Comparison of ENCODE assay signal across 16 cellular contexts in genomic region chr7:33310546-33310945, GRCh38.
A peak's percentile ranks its signal among the peaks of the same experiment; 100 is the strongest.
DNase-seq lines count a peak whose midpoint lies in the region; ATAC-seq and TF ChIP-seq lines count a peak whose summit lies in the region.
"Had no signal": no experiment of that assay in that cellular context is flagged by ENCODE, and none has a peak within 500 bp of the region (broad histone marks: within the 10 kb centered on the region; RNA-seq: fewer than 3 reads in every experiment).

No MANE protein-coding gene starts in this region.

- H3K36me3 ChIP-seq in mammary epithelial cell (ENCODE audit: insufficient read depth, low read length) (no peaks in the 10 kb centered on the region), PC-9 (ENCODE audit: low read depth) (no peaks in the 10 kb centered on the region), neural progenitor cell (peaks cover under 1% of the 10 kb centered on the region)
- H3K36me3 ChIP-seq: BLaER1 treated with 17β-estradiol and CSF1 and Interleukin-3, amounts not matched to agents 10 nM and 100 nM; HAP-1 had no signal

- H3K4me1 ChIP-seq in mammary epithelial cell (ENCODE audit: insufficient read depth, low read length) (no peaks in the 10 kb centered on the region), PC-9 (replicated peaks; ENCODE audit: insufficient read depth) (0 out of 2 replicates have a peak, but pooled peaks cover 5% of the 10 kb centered on the region), neural progenitor cell (no peaks in the 10 kb centered on the region)
- H3K4me1 ChIP-seq: BLaER1 treated with 17β-estradiol and CSF1 and Interleukin-3, amounts not matched to agents 10 nM and 100 nM; HAP-1 had no signal

- in situ Hi-C loops in T47D (cut with HindIII; ENCODE audit: low pct_unique_long_range_greater_than_20kb, low sequenced_read_pairs) (no loop called here), mammary epithelial cell (cut with MboI; ENCODE audit: low sequenced_read_pairs in 2 of 2) (no loop called here)

- no peak for ATAC-seq in GM21723 (IDR thresholded peaks at IDR 0.05; ENCODE audit: unreplicated experiment)
- ATAC-seq: GM12878, HepG2 had no signal

- no peaks in the 10 kb centered on the region for H3K4me1 Mint-ChIP-seq in neural progenitor cell
- H3K4me1 Mint-ChIP-seq: CD4-positive, CD25-positive, alpha-beta regulatory T cell had no signal

- H3K79me2 ChIP-seq in mammary epithelial cell (ENCODE audit: insufficient read depth, low read length), result no peaks in the 10 kb centered on the region
- H3K79me2 ChIP-seq in PC-9 (ENCODE audit: low read depth), result no peaks in the 10 kb centered on the region
- H3K79me2 ChIP-seq in neural progenitor cell (ENCODE audit: low read depth), result no peaks in the 10 kb centered on the region

- no peak for TF ChIP-seq CTCF in mammary epithelial cell (conservative IDR thresholded peaks at IDR 0.05 in 1 of 2, IDR thresholded peaks at IDR 0.05 in 1 of 2; ENCODE audit: extremely low read depth in 1 of 2, insufficient read depth in 1 of 2, low read depth in 1 of 2, low read length in 2 of 2)
- TF ChIP-seq CTCF in PC-9 (conservative IDR thresholded peaks at IDR 0.05), result no peak
- no peak for TF ChIP-seq CTCF in epithelial cell of esophagus (IDR thresholded peaks at IDR 0.05; ENCODE audit: insufficient read depth, low read depth, low read length, missing control alignments)
- TF ChIP-seq CTCF in neural progenitor cell (IDR thresholded peaks at IDR 0.05), result no peak

- H3K9ac ChIP-seq in mammary epithelial cell (ENCODE audit: insufficient read depth, low read length) (no peak overlapping the region), neural progenitor cell (no peak overlapping the region)
- H3K9ac ChIP-seq: BLaER1 treated with 17β-estradiol and CSF1 and Interleukin-3, amounts not matched to agents 10 nM and 100 nM had no signal

- H3F3A ChIP-seq in PC-9 (ENCODE audit: insufficient read depth, low read depth) (no peaks in the 10 kb centered on the region), neural progenitor cell (ENCODE audit: low read depth) (no peaks in the 10 kb centered on the region)

- BruUV-seq in mammary epithelial cell (replicated peaks; lab: Mats Ljungman, UMichigan) (no TSS peak), PC-9 (replicated peaks; lab: Mats Ljungman, UMichigan) (no TSS peak)

- H3K27me3 ChIP-seq in mammary epithelial cell (ENCODE audit: insufficient read depth, low read length) (no peaks in the 10 kb centered on the region), PC-9 (ENCODE audit: insufficient read depth, low read depth) (no peaks in the 10 kb centered on the region), neural progenitor cell (no peaks in the 10 kb centered on the region)
- H3K27me3 ChIP-seq: BLaER1 treated with 17β-estradiol and CSF1 and Interleukin-3, amounts not matched to agents 10 nM and 100 nM had no signal

- H2AFZ ChIP-seq in mammary epithelial cell (ENCODE audit: low read depth, low read length) (no peak overlapping the region), PC-9 (no peak overlapping the region), neural progenitor cell (replicated peaks) (no peak overlapping the region)

- H3K4me3 Mint-ChIP-seq in neural progenitor cell, result no peak overlapping the region
- H3K4me3 Mint-ChIP-seq: CD4-positive, CD25-positive, alpha-beta regulatory T cell had no signal

- POLR2A ChIA-PET in PC-9 (lab: Charles Lee; ENCODE audit: unreplicated experiment), result no interaction called here

- dilution Hi-C loops in mammary epithelial cell (cut with HindIII; ENCODE audit: low sequenced_read_pairs), result no loop called here

- H4K20me1 ChIP-seq in mammary epithelial cell (ENCODE audit: insufficient read depth, low read length) (no peaks in the 10 kb centered on the region), PC-9 (ENCODE audit: insufficient read depth) (no peaks in the 10 kb centered on the region), neural progenitor cell (ENCODE audit: low read depth) (no peaks in the 10 kb centered on the region)
- H4K20me1 ChIP-seq: BLaER1 treated with 17β-estradiol and CSF1 and Interleukin-3, amounts not matched to agents 10 nM and 100 nM had no signal

- no peaks in the 10 kb centered on the region for H3K9me2 ChIP-seq in PC-9 (ENCODE audit: insufficient read depth)

- intact Hi-C loops in mammary epithelial cell (cut with micrococcal nuclease), result no loop called here
- intact Hi-C loops in PC-9 (cut with micrococcal nuclease; ENCODE audit: unreplicated experiment), result no loop called here

- H3K27ac ChIP-seq in mammary epithelial cell (ENCODE audit: insufficient read depth, low read depth, low read length) (no peak overlapping the region), PC-9 (no peak overlapping the region), neural progenitor cell (no peak overlapping the region)
- H3K27ac ChIP-seq: BLaER1 treated with 17β-estradiol and CSF1 and Interleukin-3, amounts not matched to agents 10 nM and 100 nM had no signal

- no peaks in the 10 kb centered on the region for H3K27me3 Mint-ChIP-seq in neural progenitor cell (ENCODE audit: insufficient read depth, low read depth)
- H3K27me3 Mint-ChIP-seq: CD4-positive, CD25-positive, alpha-beta regulatory T cell had no signal

- H3K4me2 ChIP-seq in mammary epithelial cell (ENCODE audit: insufficient read depth, low read depth, low read length) (no peak overlapping the region), PC-9 (0 out of 2 replicates have a peak overlapping the region, but pooled peaks have one; percentile 5), neural progenitor cell (no peak overlapping the region)
- H3K4me2 ChIP-seq: BLaER1 treated with 17β-estradiol and CSF1 and Interleukin-3, amounts not matched to agents 10 nM and 100 nM had no signal

- H3K9me3 Mint-ChIP-seq in neural progenitor cell, result no peaks in the 10 kb centered on the region

- H3K27ac Mint-ChIP-seq in neural progenitor cell, result no peak overlapping the region
- H3K27ac Mint-ChIP-seq: CD4-positive, CD25-positive, alpha-beta regulatory T cell had no signal

- DNase-seq in T47D (ENCODE audit: low read depth in 1 of 2, low spot score in 1 of 2), result peak; percentile 41 to 92
- DNase-seq in mammary epithelial cell, result no peak
- DNase-seq in PC-9, result peak in 1 of 2 experiments; percentile 44
- DNase-seq in epithelial cell of esophagus (ENCODE audit: low read depth), result peak; percentile 1
- DNase-seq in renal cortical epithelial cell (ENCODE audit: low read depth), result peak; percentile 73
- no peak for DNase-seq in NCI-H2171 (lab: John Stamatoyannopoulos, UW)
- no peak for DNase-seq in neural progenitor cell (ENCODE audit: low spot score)
- DNase-seq: ACHN; CD4-positive, CD25-positive, alpha-beta regulatory T cell; DMS79; GOT3 had no signal

- CTCF ChIA-PET in mammary epithelial cell (lab: Charles Lee; ENCODE audit: low non-redundant PET) (no interaction called here), PC-9 (lab: Charles Lee) (no interaction called here)

- WGBS in mammary epithelial cell (ENCODE audit: low coverage, missing lambda C conversion rate), result 58% methylated on average over 1 of the region's 1 CpG

- H3K4me3 ChIP-seq in mammary epithelial cell (replicated peaks in 1 of 3; ENCODE audit: insufficient read depth in 1 of 3, low read depth in 2 of 3, low read length in 3 of 3) (no peak overlapping the region), PC-9 (no peak overlapping the region), epithelial cell of esophagus (ENCODE audit: low read length) (no peak overlapping the region), neural progenitor cell (no peak overlapping the region)
- H3K4me3 ChIP-seq: BLaER1 treated with 17β-estradiol and CSF1 and Interleukin-3, amounts not matched to agents 10 nM and 100 nM; GM12878; HAP-1 had no signal

- H3K36me3 Mint-ChIP-seq in neural progenitor cell, result no peaks in the 10 kb centered on the region

- H3K9me3 ChIP-seq in mammary epithelial cell (replicated peaks; ENCODE audit: insufficient read depth, low read length) (no peaks in the 10 kb centered on the region), PC-9 (ENCODE audit: insufficient read depth, low read depth) (no peaks in the 10 kb centered on the region), neural progenitor cell (ENCODE audit: low read depth) (no peaks in the 10 kb centered on the region)
- H3K9me3 ChIP-seq: BLaER1 treated with 17β-estradiol and CSF1 and Interleukin-3, amounts not matched to agents 10 nM and 100 nM; HAP-1 had no signal

Comparison
In these comparisons a context has a peak if more than half of its experiments do, and no peak if none do; other contexts are left out.
1. DNase-seq: peak in T47D (2 of 2), epithelial cell of esophagus (single experiment) and renal cortical epithelial cell (single experiment); none in mammary epithelial cell (single experiment), NCI-H2171 (single experiment) and neural progenitor cell (single experiment).